ENCODE assay signal across 23 cellular contexts in the genomic region with DNA sequence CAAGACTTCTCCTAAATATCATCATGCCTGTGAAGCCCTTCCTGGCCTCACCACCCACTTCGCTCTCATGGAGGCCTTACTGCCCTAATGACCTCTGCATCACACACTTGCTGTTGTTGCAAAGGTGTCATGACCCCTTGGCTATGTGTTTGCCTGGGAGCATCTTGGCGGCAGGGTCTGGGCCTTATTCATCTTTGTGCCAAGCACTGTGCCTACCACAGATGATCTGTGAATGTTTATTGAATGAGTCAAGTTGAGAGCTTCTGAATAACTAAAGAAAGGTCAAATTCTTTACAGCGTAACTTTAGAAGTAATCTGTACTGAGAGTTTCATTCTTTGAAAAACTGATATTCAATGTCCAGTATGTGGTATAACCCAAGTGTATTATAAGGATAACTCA.
A peak's percentile ranks its signal among the peaks of the same experiment; 100 is the strongest.
DNase-seq lines count a peak whose midpoint lies in the region; ATAC-seq and TF ChIP-seq lines count a peak whose summit lies in the region.
"Had no signal": no experiment of that assay in that cellular context is flagged by ENCODE, and none has a peak within 500 bp of the region (broad histone marks: within the 10 kb centered on the region; RNA-seq: fewer than 3 reads in every experiment).

No MANE protein-coding gene starts in this region.

- H3K36me3 Mint-ChIP-seq in stimulated activated memory B cell treated with anti-CD40 and anti-IgM and Interleukin-4, amounts not matched to agents 10 μg/mL and 1 μg/mL and 100 μg/mL, for 72 hours, result no peaks in the 10 kb centered on the region
- H3K36me3 Mint-ChIP-seq: CD8-positive, alpha-beta T cell had no signal

- H3K4me1 ChIP-seq in adipocyte (ENCODE audit: control insufficient read depth, insufficient read depth, low read length) (no peaks in the 10 kb centered on the region), osteoblast (ENCODE audit: insufficient read depth, low read length) (peaks cover 12% of the 10 kb centered on the region), sigmoid colon (no peaks in the 10 kb centered on the region)
- H3K4me1 ChIP-seq: SJSA1 had no signal

- TF ChIP-seq EP300 in sigmoid colon (IDR thresholded peaks at IDR 0.05), result no peak

- no peak overlapping the region for H3K27ac Mint-ChIP-seq in stimulated activated memory B cell treated with anti-CD40 and anti-IgM and Interleukin-4, amounts not matched to agents 10 μg/mL and 1 μg/mL and 100 μg/mL, for 72 hours
- H3K27ac Mint-ChIP-seq: CD8-positive, alpha-beta T cell had no signal

- H4K20me1 ChIP-seq in osteoblast (ENCODE audit: insufficient read depth, low read length), result no peaks in the 10 kb centered on the region

- no peaks in the 10 kb centered on the region for H3K79me2 ChIP-seq in osteoblast (ENCODE audit: insufficient read depth, low read length)

- intact Hi-C loops in sigmoid colon (cut with DNase I), result no loop called here

- TF ChIP-seq POLR2A in sigmoid colon (IDR thresholded peaks at IDR 0.05), result no peak

- 92 to 96% methylated on average over 3 of the region's 3 CpGs for WGBS in sigmoid colon, 2 donors

- H3K27me3 Mint-ChIP-seq in stimulated activated memory B cell treated with anti-CD40 and anti-IgM and Interleukin-4, amounts not matched to agents 10 μg/mL and 1 μg/mL and 100 μg/mL, for 72 hours, result peaks cover 21% of the 10 kb centered on the region

- H3K4me3 ChIP-seq in adipocyte (ENCODE audit: low read length) (no peak overlapping the region), osteoblast (ENCODE audit: insufficient read depth, low read length) (no peak overlapping the region), sigmoid colon (no peak overlapping the region)
- H3K4me3 ChIP-seq: K562, SJSA1 had no signal

- H2AFZ ChIP-seq in osteoblast (ENCODE audit: low read length), result no peak overlapping the region

- no peaks in the 10 kb centered on the region for H3K9me3 Mint-ChIP-seq in stimulated activated memory B cell treated with anti-CD40 and anti-IgM and Interleukin-4, amounts not matched to agents 10 μg/mL and 1 μg/mL and 100 μg/mL, for 72 hours
- H3K9me3 Mint-ChIP-seq: CD8-positive, alpha-beta T cell had no signal

- no peak for ATAC-seq in stimulated activated memory B cell treated with anti-CD40 and anti-IgM and Interleukin-4, amounts not matched to agents 10 μg/mL and 1 μg/mL and 100 μg/mL, for 72 hours
- ATAC-seq: CD8-positive, alpha-beta T cell; K562; Right ventricle myocardium inferior had no signal

- peak; percentile 16 for DNase-seq in EH (ENCODE audit: low read depth)
- peak; percentile 25 for DNase-seq in HT1080 (ENCODE audit: low read depth)
- DNase-seq in adipocyte (ENCODE audit: low read depth), result peak; percentile 7
- DNase-seq in osteoblast (ENCODE audit: insufficient read length, low spot score, missing footprints), result peak; percentile 66
- DNase-seq in activated CD4-positive, alpha-beta T cell treated with anti-CD3 and anti-CD28 coated beads for 4 hours, result no peak
- DNase-seq in NCI-H2227 (lab: John Stamatoyannopoulos, UW; ENCODE audit: unreplicated experiment), result no peak
- DNase-seq in sigmoid colon, result no peak
- DNase-seq: 8988T; AML-193; C1 segment of cervical spinal cord; CD8-positive, alpha-beta T cell; DND-41; GDM1; GOT3; NCI-H1092; NCI-H1436 treated with DMSO at 0.1 percent for 48 hours; NCI-H1930; NCI-H524 treated with DMSO at 0.1 percent for 48 hours; NCI-H82 had no signal

- H3K4me1 Mint-ChIP-seq in stimulated activated memory B cell treated with anti-CD40 and anti-IgM and Interleukin-4, amounts not matched to agents 10 μg/mL and 1 μg/mL and 100 μg/mL, for 72 hours, result no peaks in the 10 kb centered on the region

- H3K36me3 ChIP-seq in adipocyte (ENCODE audit: control insufficient read depth, insufficient read depth, low read length, severe bottlenecking) (no peaks in the 10 kb centered on the region), osteoblast (ENCODE audit: insufficient read depth, low read length) (no peaks in the 10 kb centered on the region), sigmoid colon (no peaks in the 10 kb centered on the region)
- H3K36me3 ChIP-seq: SJSA1 had no signal

- H3K27me3 ChIP-seq in adipocyte (replicated peaks; ENCODE audit: control insufficient read depth, insufficient read depth, low read length) (no peaks in the 10 kb centered on the region), osteoblast (ENCODE audit: insufficient read depth, low read length) (no peaks in the 10 kb centered on the region), sigmoid colon (no peaks in the 10 kb centered on the region)
- H3K27me3 ChIP-seq: SJSA1 had no signal

- H3K4me2 ChIP-seq in osteoblast (ENCODE audit: insufficient read depth, low read length), result no peak overlapping the region

- no peaks in the 10 kb centered on the region for H3K9me3 ChIP-seq in adipocyte (ENCODE audit: control insufficient read depth, low read length)
- no peaks in the 10 kb centered on the region for H3K9me3 ChIP-seq in osteoblast (ENCODE audit: low read depth, low read length)
- no peaks in the 10 kb centered on the region for H3K9me3 ChIP-seq in sigmoid colon
- H3K9me3 ChIP-seq: SJSA1 had no signal

- no peak overlapping the region for H3K9ac ChIP-seq in adipocyte (ENCODE audit: low read length)

- H3K27ac ChIP-seq in osteoblast (ENCODE audit: low read depth, low read length) (no peak overlapping the region), sigmoid colon (no peak overlapping the region)
- H3K27ac ChIP-seq: SJSA1 had no signal

- TF ChIP-seq CTCF in osteoblast (IDR thresholded peaks at IDR 0.05; ENCODE audit: extremely low read depth, low read depth, low read length), result no peak
- TF ChIP-seq CTCF in sigmoid colon (IDR thresholded peaks at IDR 0.05), result no peak

- no peak overlapping the region for H3K4me3 Mint-ChIP-seq in stimulated activated memory B cell treated with anti-CD40 and anti-IgM and Interleukin-4, amounts not matched to agents 10 μg/mL and 1 μg/mL and 100 μg/mL, for 72 hours
- H3K4me3 Mint-ChIP-seq: CD8-positive, alpha-beta T cell had no signal

Comparison
In these comparisons a context has a peak if more than half of its experiments do, and no peak if none do; other contexts are left out.
1. DNase-seq: peak in EH (single experiment), HT1080 (single experiment), adipocyte (single experiment) and osteoblast (single experiment); none in activated CD4-positive, alpha-beta T cell treated with anti-CD3 and anti-CD28 coated beads for 4 hours (0 of 2), NCI-H2227 (single experiment) and sigmoid colon (single experiment).